ENCODE assay signal across 10 cellular contexts in genomic region chr20:33234050-33234449, GRCh38. TPM values are rescaled to one million over a fixed set of nuclear protein-coding genes. Genes with fewer than 3 reads are reported as not detected.
"Had no signal": no experiment of that assay in that cellular context is flagged by ENCODE, and none has a peak within 500 bp of the region (broad histone marks: within the 10 kb centered on the region; RNA-seq: fewer than 3 reads in every experiment).

No MANE protein-coding gene starts in this region.

- H3K4me1 ChIP-seq: HAP-1 had no signal

- H3K4me3 ChIP-seq: GM23248, HAP-1, K562 had no signal

- DNase-seq: GM23248, GOT3, H7, HFFc6, IMR-90 had no signal

- ATAC-seq: K562 had no signal

- H3K27ac ChIP-seq: GM23248, HL-60 had no signal

- H3K27ac Mint-ChIP-seq: HFFc6 had no signal

- H3K36me3 ChIP-seq: HAP-1 had no signal

- H3K4me3 Mint-ChIP-seq: HFFc6 had no signal

- H3K9ac ChIP-seq: GM23248 had no signal

- H3K9me3 Mint-ChIP-seq: HFFc6 had no signal

- H3K9me3 ChIP-seq: HAP-1 had no signal

RNA-seq across cellular contexts. Expression of gene BPIFA1, which starts 1.7 kb away (rescaled TPM):
- total RNA-seq: GM23248, H4, H7, HFFc6, HT1080, IMR-90, K562 had no signal
- polyA plus RNA-seq: GM23248, IMR-90, K562 had no signal

RNA-seq across cellular contexts. Expression of gene BPIFA3, which starts 16.9 kb away (rescaled TPM):
- total RNA-seq: GM23248, H4, H7, HFFc6, HT1080, IMR-90, K562 had no signal
- polyA plus RNA-seq: GM23248, IMR-90, K562 had no signal

RNA-seq across cellular contexts. Expression of gene BPIFB1, which starts 49.0 kb away (rescaled TPM):
- total RNA-seq: GM23248, H7, HFFc6, HT1080, IMR-90, K562 had no signal
- polyA plus RNA-seq: GM23248, IMR-90, K562 had no signal
